Comparison of ENCODE assay signal across 2 cellular contexts in genomic region chr1:64243757-64244080, GRCh38.
TF ChIP-seq lines count a peak whose summit lies in the region.

No MANE protein-coding gene starts in this region.

TF ChIP-seq in HepG2, 621 proteins besides CTCF, POLR2A, EP300 and RAD21 (continued from another document):
- TF ChIP-seq ATAD3A (CRISPR knock-in tag; IDR thresholded peaks at IDR 0.05), result no peak
- no peak for TF ChIP-seq ZNF687 (CRISPR knock-in tag; IDR thresholded peaks at IDR 0.05)
- no peak for TF ChIP-seq CHD4 (IDR thresholded peaks at IDR 0.05; ENCODE audit: borderline replicate concordance, low read length)
- no peak for TF ChIP-seq HNRNPK (IDR thresholded peaks at IDR 0.05; ENCODE audit: low read depth, low read length, poor library complexity, severe bottlenecking)
- no peak for TF ChIP-seq ZNF607 (CRISPR knock-in tag; IDR thresholded peaks at IDR 0.05; ENCODE audit: borderline replicate concordance)
- no peak for TF ChIP-seq ZBTB21 (CRISPR knock-in tag; IDR thresholded peaks at IDR 0.05)
- TF ChIP-seq TAF1 (CRISPR knock-in tag; IDR thresholded peaks at IDR 0.05), result no peak
- no peak for TF ChIP-seq KAT7 (CRISPR knock-in tag; IDR thresholded peaks at IDR 0.05; ENCODE audit: borderline replicate concordance)
- TF ChIP-seq SKI (IDR thresholded peaks at IDR 0.05; ENCODE audit: partially characterized antibody), result no peak
- TF ChIP-seq ZFP41 (CRISPR knock-in tag; IDR thresholded peaks at IDR 0.05; ENCODE audit: borderline replicate concordance), result no peak
- TF ChIP-seq MEF2D (CRISPR knock-in tag; IDR thresholded peaks at IDR 0.05), result no peak
- no peak for TF ChIP-seq ZNF12 (CRISPR knock-in tag; IDR thresholded peaks at IDR 0.05)
- no peak for TF ChIP-seq EZH2 (conservative IDR thresholded peaks at IDR 0.05; ENCODE audit: low read depth, low read length)

TF ChIP-seq in GM12891, 5 proteins besides CTCF, POLR2A, EP300 and RAD21 (continued from another document):
- no peak for TF ChIP-seq PAX5 (IDR thresholded peaks at IDR 0.05; ENCODE audit: insufficient read depth, low read length, severe bottlenecking)
- TF ChIP-seq POLR2AphosphoS5 (IDR thresholded peaks at IDR 0.05; ENCODE audit: low read depth, low read length), result no peak
- TF ChIP-seq SPI1 (IDR thresholded peaks at IDR 0.05; ENCODE audit: low read depth, low read length), result no peak
TF ChIP-seq in GM12891: peak in this region for 0.
